19 cellular contexts compared by ENCODE assay signal in genomic region chr9:86175743-86176456, GRCh38.
A peak's percentile ranks its signal among the peaks of the same experiment; 100 is the strongest.
DNase-seq lines count a peak whose midpoint lies in the region; ATAC-seq, FAIRE-seq and TF ChIP-seq lines count a peak whose summit lies in the region.
"Had no signal": no experiment of that assay in that cellular context is flagged by ENCODE, and none has a peak within 500 bp of the region (broad histone marks: within the 10 kb centered on the region; RNA-seq: fewer than 3 reads in every experiment).

No MANE protein-coding gene starts in this region.

- no peaks in the 10 kb centered on the region for H3K36me3 ChIP-seq in bronchial epithelial cell (ENCODE audit: control insufficient read depth, insufficient read depth, low read length)
- H3K36me3 ChIP-seq: BLaER1 treated with 17β-estradiol and CSF1 and Interleukin-3, amounts not matched to agents 10 nM and 100 nM; heart right ventricle; transverse colon had no signal

- ATAC-seq in GM18909 (IDR thresholded peaks at IDR 0.05; ENCODE audit: poor library complexity, unreplicated experiment) = no peak
- ATAC-seq in GM19455 (IDR thresholded peaks at IDR 0.05; ENCODE audit: unreplicated experiment) = no peak
- ATAC-seq: heart right ventricle; stimulated activated naive CD8-positive, alpha-beta T cell treated with anti-CD3 and anti-CD28 coated beads, Interleukin-15, Interleukin-2, amounts not matched to agents 100 U/mL and 50 U/mL, for 24 hours had no signal

- DNase-seq in NCI-H1436 (lab: John Stamatoyannopoulos, UW) (peak; percentile 27), NCI-H1436 treated with DMSO at 0.1 percent for 48 hours (lab: John Stamatoyannopoulos, UW) (no peak), NCI-H1105 treated with DMSO at 0.1 percent for 48 hours (lab: John Stamatoyannopoulos, UW) (peak; percentile 83), NCI-H345 treated with DMSO at 0.1 percent for 48 hours (lab: John Stamatoyannopoulos, UW; ENCODE audit: unreplicated experiment) (peak; percentile 85), bronchial epithelial cell (ENCODE audit: low read depth) (peak; percentile 50), GM20000 (ENCODE audit: low spot score) (no peak)
- DNase-seq: activated CD4-positive, alpha-beta T cell treated with anti-CD3 and anti-CD28 coated beads, Interleukin-2, amount 50 U/mL, for 1 hour; activated naive CD4-positive, alpha-beta T cell treated with anti-CD3 and anti-CD28 coated beads for 36 hours; H9; heart right ventricle; stimulated activated naive CD8-positive, alpha-beta T cell treated with anti-CD3 and anti-CD28 coated beads, Interleukin-15, Interleukin-2, amounts not matched to agents 100 U/mL and 50 U/mL, for 24 hours; SW 1271; transverse colon had no signal

- H3K4me3 ChIP-seq in bronchial epithelial cell (ENCODE audit: low read depth, low read length) = no peak overlapping the region
- H3K4me3 ChIP-seq: BLaER1 treated with 17β-estradiol and CSF1 and Interleukin-3, amounts not matched to agents 10 nM and 100 nM; heart right ventricle; transverse colon had no signal

- FAIRE-seq in bronchial epithelial cell (lab: Jason Lieb, UNC) = peak; percentile 47
- FAIRE-seq: astrocyte, RCC 7860, TTC549 had no signal

- TF ChIP-seq CTCF in bronchial epithelial cell (IDR thresholded peaks at IDR 0.05; ENCODE audit: insufficient read depth, low read length, severe bottlenecking) (no peak), GM20000 (IDR thresholded peaks at IDR 0.05; ENCODE audit: extremely low read depth, missing control alignments) (no peak)

- no peaks in the 10 kb centered on the region for H3K27me3 ChIP-seq in bronchial epithelial cell (ENCODE audit: control insufficient read depth, insufficient read depth, low read length)
- H3K27me3 ChIP-seq: BLaER1 treated with 17β-estradiol and CSF1 and Interleukin-3, amounts not matched to agents 10 nM and 100 nM; heart right ventricle; transverse colon had no signal

Comparison
In these comparisons a context has a peak if more than half of its experiments do, and no peak if none do; other contexts are left out.
1. DNase-seq: peak in NCI-H1436 (single experiment), NCI-H1105 treated with DMSO at 0.1 percent for 48 hours (single experiment), NCI-H345 treated with DMSO at 0.1 percent for 48 hours (single experiment) and bronchial epithelial cell (single experiment); none in NCI-H1436 treated with DMSO at 0.1 percent for 48 hours (single experiment) and GM20000 (single experiment).